In the genomic region with DNA sequence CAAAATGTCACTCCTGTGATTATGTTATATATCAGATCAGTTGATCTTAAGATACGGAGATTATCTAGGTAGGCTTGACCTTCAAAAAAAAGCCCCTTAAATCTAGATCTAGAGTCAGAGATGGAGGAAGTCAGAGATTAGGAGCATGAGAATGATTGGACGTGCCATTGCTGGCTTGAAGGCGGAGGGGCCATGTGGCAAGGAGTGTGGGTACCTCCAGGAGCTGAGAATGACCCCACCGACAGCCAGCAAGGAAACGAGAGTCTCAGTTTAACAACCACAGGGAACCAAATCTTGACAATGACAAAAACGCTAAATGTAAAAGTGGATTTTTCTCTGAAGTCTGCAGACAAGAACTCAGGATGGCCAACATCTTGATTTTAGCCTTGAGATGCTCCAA, we compare ENCODE assay signal across 9 cellular contexts. TPM values are rescaled to one million over a fixed set of nuclear protein-coding genes. Genes with fewer than 3 reads are reported as not detected.
"Had no signal": no experiment of that assay in that cellular context is flagged by ENCODE, and none has a peak within 500 bp of the region (broad histone marks: within the 10 kb centered on the region; RNA-seq: fewer than 3 reads in every experiment).

No MANE protein-coding gene starts in this region.

- DNase-seq: H9, HCEC 1CT, IMR-90, KG1 had no signal

- H2AFZ ChIP-seq: GM23338 had no signal

- H3K4me3 ChIP-seq: GM23338, K562 had no signal

- FAIRE-seq: H1, H54, K562 had no signal

- H3K4me2 ChIP-seq: GM23338 had no signal

- ATAC-seq: GM23338, K562 had no signal

RNA-seq across cellular contexts. Expression of a gene that starts 32.5 kb away (rescaled TPM):
- total RNA-seq: GM23338, H1, H9, HT-29, IMR-90, K562 had no signal
- polyA plus RNA-seq: GM23338, H1, IMR-90, K562 had no signal
